ENCODE assay signal across 8 cellular contexts in genomic region chr4:71270901-71271300, GRCh38.
DNase-seq lines count a peak whose midpoint lies in the region; ATAC-seq and TF ChIP-seq lines count a peak whose summit lies in the region.

No MANE protein-coding gene starts in this region.

- no peak for TF ChIP-seq EP300 in tibial nerve (IDR thresholded peaks at IDR 0.05)

- H3K4me1 Mint-ChIP-seq in immature natural killer cell, result peaks cover 36 to 52% of the 10 kb centered on the region in 2 donors

- peak; percentile 47 for ATAC-seq in HG02759 (IDR thresholded peaks at IDR 0.05; ENCODE audit: unreplicated experiment)
- ATAC-seq in GM18505 (IDR thresholded peaks at IDR 0.05; ENCODE audit: unreplicated experiment), result no peak

- no peak for TF ChIP-seq POLR2A in tibial nerve (IDR thresholded peaks at IDR 0.05)
- no peak for TF ChIP-seq POLR2A in GM18505 (IDR thresholded peaks at IDR 0.05; ENCODE audit: borderline replicate concordance, extremely low read depth, insufficient read depth, insufficient read length)

- H3K27ac Mint-ChIP-seq in immature natural killer cell, result no peak overlapping the region

- H3K27me3 ChIP-seq in left ventricle myocardium inferior (ENCODE audit: low read depth), result no peaks in the 10 kb centered on the region
- H3K27me3 ChIP-seq in SJCRH30, result no peaks in the 10 kb centered on the region
- no peaks in the 10 kb centered on the region for H3K27me3 ChIP-seq in tibial nerve

- WGBS in tibial nerve, 2 donors, result 23 to 35% methylated on average over 1 of the region's 1 CpG

- DNase-seq in left ventricle myocardium inferior (no peak), cardiac septum (ENCODE audit: low spot score) (no peak), SJCRH30 (peak; percentile 14 to 41), immature natural killer cell (peak; percentile 28 to 46 (median 30)), tibial nerve (ENCODE audit: low spot score in 2 of 2) (no peak), hypothalamus (lab: John Stamatoyannopoulos, UW) (no peak)

- intact Hi-C loops in left ventricle myocardium inferior (cut with micrococcal nuclease), result no loop called here
- intact Hi-C loops in cardiac septum (cut with DNase I), result no loop called here

- H3K4me1 ChIP-seq in left ventricle myocardium inferior, result peaks cover 39% of the 10 kb centered on the region
- H3K4me1 ChIP-seq in SJCRH30, result peaks cover 17% of the 10 kb centered on the region; the same call in 1 of the 2 replicates
- peaks cover 0 to 33% (median 8%) of the 10 kb centered on the region in 4 donors for H3K4me1 ChIP-seq in tibial nerve

- H3K4me3 Mint-ChIP-seq in immature natural killer cell, result no peak overlapping the region

- no peaks in the 10 kb centered on the region for H3K36me3 ChIP-seq in left ventricle myocardium inferior
- no peaks in the 10 kb centered on the region for H3K36me3 ChIP-seq in SJCRH30
- H3K36me3 ChIP-seq in tibial nerve, result no peaks in the 10 kb centered on the region

- H3K9me3 ChIP-seq in left ventricle myocardium inferior (replicated peaks) (no peaks in the 10 kb centered on the region), SJCRH30 (replicated peaks) (0 out of 2 replicates have a peak, but pooled peaks cover 3% of the 10 kb centered on the region), tibial nerve (no peaks in the 10 kb centered on the region)

- H3K27ac ChIP-seq in left ventricle myocardium inferior (replicated peaks), result no peak overlapping the region
- no peak overlapping the region for H3K27ac ChIP-seq in SJCRH30
- H3K27ac ChIP-seq in tibial nerve, result no peak overlapping the region

- no peak overlapping the region for H3K4me3 ChIP-seq in left ventricle myocardium inferior
- H3K4me3 ChIP-seq in SJCRH30, result no peak overlapping the region
- no peak overlapping the region for H3K4me3 ChIP-seq in tibial nerve

- peaks cover 0 to 3% (median 0%) of the 10 kb centered on the region in 3 donors for H3K36me3 Mint-ChIP-seq in immature natural killer cell

- peak; percentile 44 for TF ChIP-seq CTCF in left ventricle myocardium inferior (IDR thresholded peaks at IDR 0.05; ENCODE audit: borderline replicate concordance)
- TF ChIP-seq CTCF in tibial nerve (IDR thresholded peaks at IDR 0.05), result peak in 1 of 5 experiments; percentile 8

- H3K9me3 Mint-ChIP-seq in immature natural killer cell, result no peaks in the 10 kb centered on the region

- H3K27me3 Mint-ChIP-seq in immature natural killer cell (ENCODE audit: low read depth in 3 of 3), result no peaks in the 10 kb centered on the region

Comparison
In these comparisons a context has a peak if more than half of its experiments do, and no peak if none do; other contexts are left out.
1. DNase-seq: peak in SJCRH30 (2 of 2) and immature natural killer cell (3 of 3); none in left ventricle myocardium inferior (single experiment), cardiac septum (single experiment), tibial nerve (0 of 2) and hypothalamus (0 of 51).